ENCODE assay signal across 1 cellular context in genomic region chr4:89469930-89470375, GRCh38.
TF ChIP-seq lines count a peak whose summit lies in the region.

No MANE protein-coding gene starts in this region.

TF ChIP-seq in HepG2, 621 proteins besides CTCF, POLR2A, EP300 and RAD21 (continued from another document):
- TF ChIP-seq, protein P1, sequence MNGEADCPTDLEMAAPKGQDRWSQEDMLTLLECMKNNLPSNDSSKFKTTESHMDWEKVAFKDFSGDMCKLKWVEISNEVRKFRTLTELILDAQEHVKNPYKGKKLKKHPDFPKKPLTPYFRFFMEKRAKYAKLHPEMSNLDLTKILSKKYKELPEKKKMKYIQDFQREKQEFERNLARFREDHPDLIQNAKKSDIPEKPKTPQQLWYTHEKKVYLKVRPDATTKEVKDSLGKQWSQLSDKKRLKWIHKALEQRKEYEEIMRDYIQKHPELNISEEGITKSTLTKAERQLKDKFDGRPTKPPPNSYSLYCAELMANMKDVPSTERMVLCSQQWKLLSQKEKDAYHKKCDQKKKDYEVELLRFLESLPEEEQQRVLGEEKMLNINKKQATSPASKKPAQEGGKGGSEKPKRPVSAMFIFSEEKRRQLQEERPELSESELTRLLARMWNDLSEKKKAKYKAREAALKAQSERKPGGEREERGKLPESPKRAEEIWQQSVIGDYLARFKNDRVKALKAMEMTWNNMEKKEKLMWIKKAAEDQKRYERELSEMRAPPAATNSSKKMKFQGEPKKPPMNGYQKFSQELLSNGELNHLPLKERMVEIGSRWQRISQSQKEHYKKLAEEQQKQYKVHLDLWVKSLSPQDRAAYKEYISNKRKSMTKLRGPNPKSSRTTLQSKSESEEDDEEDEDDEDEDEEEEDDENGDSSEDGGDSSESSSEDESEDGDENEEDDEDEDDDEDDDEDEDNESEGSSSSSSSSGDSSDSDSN (CRISPR knock-in tag; IDR thresholded peaks at IDR 0.05) = no peak
- TF ChIP-seq CENPX (CRISPR knock-in tag; IDR thresholded peaks at IDR 0.05) = no peak
